In the genomic region with DNA sequence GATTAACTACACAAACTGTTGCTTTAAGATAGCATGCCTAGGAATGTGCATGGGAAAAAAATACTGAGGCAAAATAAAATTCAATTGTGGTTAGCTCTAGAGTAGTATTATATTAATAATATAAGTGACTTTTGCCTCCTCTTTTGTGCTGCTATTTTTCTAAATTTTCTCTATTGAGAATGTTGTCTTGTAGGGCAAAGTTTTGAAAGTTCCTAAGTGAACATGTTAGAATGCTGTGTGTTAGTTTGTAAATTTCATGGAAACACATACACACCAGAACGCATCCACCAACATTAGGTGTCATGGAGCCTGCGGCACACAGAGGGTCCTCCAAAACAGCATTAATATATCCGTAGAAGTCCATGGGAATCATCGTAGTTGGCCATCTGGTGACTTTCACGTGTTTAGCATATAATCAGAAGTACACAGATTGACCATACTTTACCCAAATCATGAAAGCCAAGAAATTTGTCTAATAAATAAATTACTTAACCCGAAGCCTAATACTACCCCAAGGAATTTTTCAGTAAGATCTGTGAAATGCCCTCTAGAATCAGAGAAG, we compare ENCODE assay signal across 1 cellular context.
TF ChIP-seq lines count a peak whose summit lies in the region.

No MANE protein-coding gene starts in this region.

TF ChIP-seq in IMR-90, 13 proteins besides CTCF, POLR2A, EP300 and RAD21 (continued from another document):
- TF ChIP-seq, protein P1, sequence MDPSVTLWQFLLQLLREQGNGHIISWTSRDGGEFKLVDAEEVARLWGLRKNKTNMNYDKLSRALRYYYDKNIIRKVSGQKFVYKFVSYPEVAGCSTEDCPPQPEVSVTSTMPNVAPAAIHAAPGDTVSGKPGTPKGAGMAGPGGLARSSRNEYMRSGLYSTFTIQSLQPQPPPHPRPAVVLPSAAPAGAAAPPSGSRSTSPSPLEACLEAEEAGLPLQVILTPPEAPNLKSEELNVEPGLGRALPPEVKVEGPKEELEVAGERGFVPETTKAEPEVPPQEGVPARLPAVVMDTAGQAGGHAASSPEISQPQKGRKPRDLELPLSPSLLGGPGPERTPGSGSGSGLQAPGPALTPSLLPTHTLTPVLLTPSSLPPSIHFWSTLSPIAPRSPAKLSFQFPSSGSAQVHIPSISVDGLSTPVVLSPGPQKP (IDR thresholded peaks at IDR 0.05; ENCODE audit: borderline replicate concordance, low read depth, low read length): no peak
- TF ChIP-seq CEBPB (IDR thresholded peaks at IDR 0.05; ENCODE audit: low read depth, low read length) (no peak), MAFK (IDR thresholded peaks at IDR 0.05; ENCODE audit: low read depth, low read length) (no peak), SMC3 (IDR thresholded peaks at IDR 0.05; ENCODE audit: low read depth, low read length) (no peak), NFE2L2 (IDR thresholded peaks at IDR 0.05; ENCODE audit: low read depth, low read length) (no peak), FOS (IDR thresholded peaks at IDR 0.05; ENCODE audit: low read depth, low read length) (no peak)
- TF ChIP-seq, protein P2, sequence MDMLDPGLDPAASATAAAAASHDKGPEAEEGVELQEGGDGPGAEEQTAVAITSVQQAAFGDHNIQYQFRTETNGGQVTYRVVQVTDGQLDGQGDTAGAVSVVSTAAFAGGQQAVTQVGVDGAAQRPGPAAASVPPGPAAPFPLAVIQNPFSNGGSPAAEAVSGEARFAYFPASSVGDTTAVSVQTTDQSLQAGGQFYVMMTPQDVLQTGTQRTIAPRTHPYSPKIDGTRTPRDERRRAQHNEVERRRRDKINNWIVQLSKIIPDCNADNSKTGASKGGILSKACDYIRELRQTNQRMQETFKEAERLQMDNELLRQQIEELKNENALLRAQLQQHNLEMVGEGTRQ (IDR thresholded peaks at IDR 0.05; ENCODE audit: low read depth, low read length): no peak
